ENCODE assay signal across 24 cellular contexts in genomic region chr3:131353946-131354345, GRCh38. TPM values are rescaled to one million over a fixed set of nuclear protein-coding genes. Genes with fewer than 3 reads are reported as not detected.
DNase-seq lines count a peak whose midpoint lies in the region; ATAC-seq, FAIRE-seq and TF ChIP-seq lines count a peak whose summit lies in the region.
"Had no signal": no experiment of that assay in that cellular context is flagged by ENCODE, and none has a peak within 500 bp of the region (broad histone marks: within the 10 kb centered on the region; RNA-seq: fewer than 3 reads in every experiment).

No MANE protein-coding gene starts in this region.

- dilution Hi-C loops in endothelial cell of umbilical vein (cut with MboI; ENCODE audit: extremely low pct_ligation_motif_present, low sequenced_read_pairs) = no loop called here

- H2AFZ ChIP-seq in endothelial cell of umbilical vein (ENCODE audit: low read depth, low read length) = no peak overlapping the region

- no peak for TF ChIP-seq EP300 in A549 (IDR thresholded peaks at IDR 0.05)

- TF ChIP-seq CTCF in A549 (IDR thresholded peaks at IDR 0.05) (no peak), endothelial cell of umbilical vein (IDR thresholded peaks at IDR 0.05; ENCODE audit: extremely low read depth in 1 of 2, insufficient read depth in 1 of 2, low read depth in 1 of 2, low read length in 2 of 2) (no peak)

- H3K27me3 ChIP-seq in endothelial cell of umbilical vein (ENCODE audit: control insufficient read depth in 2 of 2, insufficient read depth in 2 of 2, low read length in 2 of 2) = no peaks in the 10 kb centered on the region
- H3K27me3 ChIP-seq: right lobe of liver, spleen, tibial nerve had no signal

- H3K27ac ChIP-seq in A549 (peak overlapping the region; percentile 28 to 58; a peak in 3 of 6 replicates), endothelial cell of umbilical vein (ENCODE audit: insufficient read depth, low read depth, low read length) (peak overlapping the region; percentile 80)
- H3K27ac ChIP-seq: right lobe of liver, tibial nerve had no signal

- no peaks in the 10 kb centered on the region for H4K20me1 ChIP-seq in endothelial cell of umbilical vein (replicated peaks; ENCODE audit: control insufficient read depth, extremely low read depth, insufficient read depth, low read length)

- peak overlapping the region; percentile 70 for H3K4me2 ChIP-seq in A549
- peak overlapping the region; percentile 37 for H3K4me2 ChIP-seq in endothelial cell of umbilical vein (ENCODE audit: insufficient read depth, low read length)

- intact Hi-C loops in endothelial cell of umbilical vein (cut with micrococcal nuclease) = loop anchor here (1.0 kb wide), 2 partner anchors 8 to 27 kb away; partner anchors contain the start of gene NUDT16

- H3K9ac ChIP-seq in endothelial cell of umbilical vein (replicated peaks; ENCODE audit: extremely low read depth, insufficient read depth, low read length) = peak overlapping the region; percentile 25

- no peaks in the 10 kb centered on the region for H3K9me1 ChIP-seq in endothelial cell of umbilical vein (replicated peaks; ENCODE audit: control insufficient read depth, extremely low read depth, insufficient read depth, low read length)

- H3K4me3 ChIP-seq in A549 (no peak overlapping the region), endothelial cell of umbilical vein (replicated peaks in 1 of 3; ENCODE audit: insufficient read depth in 1 of 3, low read depth in 1 of 3, low read length in 3 of 3) (no peak overlapping the region)
- H3K4me3 ChIP-seq: right lobe of liver, spleen, tibial nerve had no signal

- ATAC-seq in A549 (no peak), GM18511 (IDR thresholded peaks at IDR 0.05; ENCODE audit: unreplicated experiment) (peak; percentile 22), GM21360 (IDR thresholded peaks at IDR 0.05; ENCODE audit: unreplicated experiment) (no peak), GM18870 (IDR thresholded peaks at IDR 0.05; ENCODE audit: unreplicated experiment) (no peak)
- ATAC-seq: activated CD8-positive, alpha-beta T cell treated with anti-CD3 and anti-CD28 coated beads, Interleukin-2, amount 10 ng/mL, durations not matched to agents 7 days and 5 days; left lobe of liver; right lobe of liver had no signal

- TF ChIP-seq RAD21 in A549 (conservative IDR thresholded peaks at IDR 0.05 in 1 of 2, IDR thresholded peaks at IDR 0.05 in 1 of 2) = no peak

- 28% methylated on average over 2 of the region's 2 CpGs for WGBS in A549 (ENCODE audit: missing lambda C conversion rate)

- CTCF ChIA-PET in A549 (lab: Yijun Ruan, JAX) = no interaction called here
- CTCF ChIA-PET in endothelial cell of umbilical vein (lab: Charles Lee) = no interaction called here

- H3K79me2 ChIP-seq in endothelial cell of umbilical vein (ENCODE audit: control insufficient read depth, insufficient read depth, low read length) = no peaks in the 10 kb centered on the region

- POLR2A ChIA-PET in A549 (lab: Yijun Ruan, JAX) = interaction anchor here (1.0 kb wide), 1 partner anchor 27 kb away, joined by 7 read pairs; the partner anchor contains the start of gene NUDT16
- POLR2A ChIA-PET in endothelial cell of umbilical vein (lab: Charles Lee) = interaction anchor here (0.6 to 1.0 kb wide), 2 partner anchors 26 to 90 kb away, joined by 3 to 4 read pairs; no protein-coding TSS in a partner anchor

- H3K9me3 ChIP-seq in A549 = no peaks in the 10 kb centered on the region
- no peaks in the 10 kb centered on the region for H3K9me3 ChIP-seq in endothelial cell of umbilical vein (replicated peaks; ENCODE audit: control insufficient read depth, insufficient read depth, low read length)
- H3K9me3 ChIP-seq: right lobe of liver, spleen, tibial nerve had no signal

- H3K4me1 ChIP-seq in A549 (peaks cover 46% of the 10 kb centered on the region), endothelial cell of umbilical vein (ENCODE audit: control insufficient read depth, extremely low read depth, insufficient read depth, low read length) (peaks cover 38% of the 10 kb centered on the region)
- H3K4me1 ChIP-seq: right lobe of liver, tibial nerve had no signal

- BruUV-seq in endothelial cell of umbilical vein (replicated peaks; lab: Mats Ljungman, UMichigan) = no TSS peak

- FAIRE-seq in A549 (lab: Jason Lieb, UNC) (no peak), endothelial cell of umbilical vein (lab: Jason Lieb, UNC) (peak; percentile 64)
- FAIRE-seq: GM12891, RCC 7860 had no signal

- H3K36me3 ChIP-seq in endothelial cell of umbilical vein (ENCODE audit: control insufficient read depth in 2 of 2, extremely low read depth in 1 of 2, insufficient read depth in 2 of 2, low read length in 2 of 2) = no peaks in the 10 kb centered on the region
- H3K36me3 ChIP-seq: right lobe of liver had no signal

- TF ChIP-seq POLR2A in A549 (IDR thresholded peaks at IDR 0.05; ENCODE audit: low read length) (no peak), endothelial cell of umbilical vein (IDR thresholded peaks at IDR 0.05; ENCODE audit: low read depth, low read length) (no peak)

- no peak for DNase-seq in A549 (ENCODE audit: low read depth in 1 of 2, low spot score in 1 of 2)
- DNase-seq in NCI-H1436 treated with DMSO at 0.1 percent for 48 hours (lab: John Stamatoyannopoulos, UW) = peak; percentile 36
- DNase-seq in endothelial cell of umbilical vein (ENCODE audit: low read depth, low spot score) = peak; percentile 60
- no peak for DNase-seq in OCI-M1 (lab: John Stamatoyannopoulos, UW)
- DNase-seq in midbrain (lab: John Stamatoyannopoulos, UW) = no peak
- DNase-seq: activated CD4-positive, alpha-beta T cell treated with anti-CD3 and anti-CD28 coated beads for 1 hour; activated CD8-positive, alpha-beta T cell treated with anti-CD3 and anti-CD28 coated beads, Interleukin-2, amount 10 ng/mL, durations not matched to agents 7 days and 5 days; activated naive CD4-positive, alpha-beta T cell treated with anti-CD3 and anti-CD28 coated beads, Interleukin-2, amount 50 U/mL, for 16 hours; amniotic stem cell; DMS153; mesenchymal stem cell; MV-4-11; NCI-H187; NCI-H526 treated with DMSO at 0.1 percent for 48 hours; right lobe of liver; SIG-M5; spleen had no signal

TF ChIP-seq in A549, 52 proteins besides CTCF, POLR2A, EP300 and RAD21 (continues in another document):
- TF ChIP-seq POLR2AphosphoS2 (conservative IDR thresholded peaks at IDR 0.05; ENCODE audit: low read length) = no peak
- no peak for TF ChIP-seq HEYL (CRISPR knock-in tag; IDR thresholded peaks at IDR 0.05)
- TF ChIP-seq MAFK (IDR thresholded peaks at IDR 0.05; ENCODE audit: partially characterized antibody) = no peak
- TF ChIP-seq CHD2 (IDR thresholded peaks at IDR 0.05; ENCODE audit: low read length, partially characterized antibody) = no peak
- TF ChIP-seq ATOH8 (CRISPR knock-in tag; IDR thresholded peaks at IDR 0.05; ENCODE audit: low read depth) = no peak
- TF ChIP-seq E2F6 (IDR thresholded peaks at IDR 0.05; ENCODE audit: borderline replicate concordance, low read depth) = no peak

TF ChIP-seq in endothelial cell of umbilical vein, 7 proteins besides CTCF, POLR2A, EP300 and RAD21:
- no peak for TF ChIP-seq FOS (IDR thresholded peaks at IDR 0.05; ENCODE audit: borderline replicate concordance, insufficient read depth, low read length)
- no peak for TF ChIP-seq POLR2AphosphoS5 (IDR thresholded peaks at IDR 0.05; ENCODE audit: insufficient read depth, low read depth, low read length)
- no peak for TF ChIP-seq MYC (IDR thresholded peaks at IDR 0.05; ENCODE audit: low read depth, low read length)
- TF ChIP-seq GATA2 (IDR thresholded peaks at IDR 0.05; ENCODE audit: insufficient read depth, insufficient read length, low read depth, low read length) = no peak
- no peak for TF ChIP-seq EZH2 (IDR thresholded peaks at IDR 0.05; ENCODE audit: borderline replicate concordance, low read depth, low read length, severe bottlenecking)
- no peak for TF ChIP-seq MAX (IDR thresholded peaks at IDR 0.05; ENCODE audit: insufficient read depth, insufficient read length)
- no peak for TF ChIP-seq JUN (IDR thresholded peaks at IDR 0.05; ENCODE audit: borderline replicate concordance, insufficient read depth, insufficient read length, low read depth)

RNA-seq across cellular contexts. Expression of gene NUDT16, which starts 27.6 kb away (rescaled TPM):
- polyA plus RNA-seq in A549 (2011; rRNA removed) (5.6 and 8.2 TPM in 2 replicates), A549 (2017; fragmentation: RNase III; extraction: RNeasy Plus Mini Kit Qiagen cat#74134 plus additional on column Dnase treatment) (9.2 to 11.2 TPM (median 10.7 TPM) in 3 replicates), endothelial cell of umbilical vein (13.0 and 13.2 TPM in 2 replicates)
- 3.6 and 4.8 TPM in 2 replicates for polyA plus RNA-seq in A549 (2012; cell fraction: cytosol; rRNA removed)
- polyA plus RNA-seq in A549 (2012; cell fraction: nucleus; rRNA removed) = 4.3 TPM in 2 replicates
- 3.6 and 4.2 TPM in 2 replicates for polyA minus RNA-seq in A549 (2011; rRNA and poly(A)+ RNA removed)
- total RNA-seq in endothelial cell of umbilical vein = 28.5 and 29.7 TPM in 2 replicates
- polyA plus RNA-seq in endothelial cell of umbilical vein (2011; cell fraction: cytosol; rRNA removed) = 9.4 and 10.6 TPM in 2 replicates
- polyA plus RNA-seq in endothelial cell of umbilical vein (2011; cell fraction: nucleus; rRNA removed) = 15.6 and 16.4 TPM in 2 replicates
- polyA plus RNA-seq in endothelial cell of umbilical vein (2012) = 11.9 and 14.6 TPM in 2 replicates
- polyA minus RNA-seq in endothelial cell of umbilical vein = 14.3 and 15.4 TPM in 2 replicates
- 1.9 TPM for polyA minus RNA-seq in endothelial cell of umbilical vein (2011; cell fraction: cytosol; rRNA and poly(A)+ RNA removed)
- polyA minus RNA-seq in endothelial cell of umbilical vein (2011; cell fraction: nucleus; rRNA and poly(A)+ RNA removed) = 8.7 and 9.4 TPM in 2 replicates

Comparison
In these comparisons a context has a peak if more than half of its experiments do, and no peak if none do; other contexts are left out.
1. DNase-seq: peak in NCI-H1436 treated with DMSO at 0.1 percent for 48 hours (single experiment) and endothelial cell of umbilical vein (single experiment); none in A549 (0 of 2), OCI-M1 (single experiment) and midbrain (single experiment).